In the genomic region with DNA sequence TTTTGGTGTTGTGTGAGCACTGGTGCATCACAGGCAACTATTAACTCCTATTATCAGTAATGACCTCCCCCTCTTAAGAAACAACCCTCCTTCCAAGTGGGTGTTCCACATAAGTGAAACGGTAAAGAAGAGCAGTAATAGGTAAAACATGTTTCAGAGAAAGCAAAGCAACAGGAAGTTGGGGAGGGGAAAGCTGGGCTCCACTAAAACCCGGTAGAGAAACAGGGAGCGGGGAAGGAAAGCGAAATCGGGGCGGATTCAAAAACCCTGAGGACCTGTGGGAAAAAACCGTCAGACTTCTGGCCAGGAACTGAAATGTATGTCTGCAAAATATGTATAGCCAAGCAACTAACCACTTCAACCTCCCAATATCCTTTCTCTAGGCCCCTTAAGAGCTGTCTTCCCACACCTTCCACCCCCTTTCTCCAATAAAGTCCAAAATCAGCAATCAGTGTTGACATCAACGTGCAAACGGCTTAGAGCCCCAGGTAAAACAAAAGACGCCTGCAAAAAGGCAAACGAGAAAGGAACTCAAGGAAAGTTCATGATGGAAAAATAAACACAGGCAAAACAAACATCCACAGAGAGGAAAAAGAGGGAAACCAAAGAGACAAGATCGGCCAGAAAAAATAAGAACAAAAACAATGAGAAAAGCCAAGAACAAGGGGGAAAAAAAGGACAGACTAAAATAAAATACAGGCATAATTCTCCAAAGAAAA, we compare ENCODE assay signal across 2 cellular contexts.
TF ChIP-seq lines count a peak whose summit lies in the region.

No MANE protein-coding gene starts in this region.

TF ChIP-seq in H1, 55 proteins besides CTCF, POLR2A, EP300 and RAD21 (continued from another document):
- no peak for TF ChIP-seq ATF3 (IDR thresholded peaks at IDR 0.05; ENCODE audit: insufficient read depth, low read depth, low read length)

TF ChIP-seq in SK-N-SH treated with all-trans-retinoic acid at 6 μM for 48 hours, 23 proteins besides CTCF, POLR2A, EP300 and RAD21 (continued from another document):
- TF ChIP-seq, protein P1, sequence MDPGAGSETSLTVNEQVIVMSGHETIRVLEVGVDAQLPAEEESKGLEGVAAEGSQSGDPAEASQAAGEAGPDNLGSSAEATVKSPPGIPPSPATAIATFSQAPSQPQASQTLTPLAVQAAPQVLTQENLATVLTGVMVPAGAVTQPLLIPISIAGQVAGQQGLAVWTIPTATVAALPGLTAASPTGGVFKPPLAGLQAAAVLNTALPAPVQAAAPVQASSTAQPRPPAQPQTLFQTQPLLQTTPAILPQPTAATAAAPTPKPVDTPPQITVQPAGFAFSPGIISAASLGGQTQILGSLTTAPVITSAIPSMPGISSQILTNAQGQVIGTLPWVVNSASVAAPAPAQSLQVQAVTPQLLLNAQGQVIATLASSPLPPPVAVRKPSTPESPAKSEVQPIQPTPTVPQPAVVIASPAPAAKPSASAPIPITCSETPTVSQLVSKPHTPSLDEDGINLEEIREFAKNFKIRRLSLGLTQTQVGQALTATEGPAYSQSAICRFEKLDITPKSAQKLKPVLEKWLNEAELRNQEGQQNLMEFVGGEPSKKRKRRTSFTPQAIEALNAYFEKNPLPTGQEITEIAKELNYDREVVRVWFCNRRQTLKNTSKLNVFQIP (CRISPR knock-in tag; IDR thresholded peaks at IDR 0.05; ENCODE audit: borderline replicate concordance, low read depth) = no peak
- TF ChIP-seq CSDC2 (CRISPR knock-in tag; IDR thresholded peaks at IDR 0.05) (no peak), OSR1 (CRISPR knock-in tag; IDR thresholded peaks at IDR 0.05) (no peak), ZFP30 (CRISPR knock-in tag; IDR thresholded peaks at IDR 0.05) (no peak), GLIS3 (CRISPR knock-in tag; IDR thresholded peaks at IDR 0.05) (no peak), ZNF565 (CRISPR knock-in tag; conservative IDR thresholded peaks at IDR 0.05; ENCODE audit: low read depth) (no peak), ZC3H10 (CRISPR knock-in tag; IDR thresholded peaks at IDR 0.05) (no peak)
